In the genomic region with DNA sequence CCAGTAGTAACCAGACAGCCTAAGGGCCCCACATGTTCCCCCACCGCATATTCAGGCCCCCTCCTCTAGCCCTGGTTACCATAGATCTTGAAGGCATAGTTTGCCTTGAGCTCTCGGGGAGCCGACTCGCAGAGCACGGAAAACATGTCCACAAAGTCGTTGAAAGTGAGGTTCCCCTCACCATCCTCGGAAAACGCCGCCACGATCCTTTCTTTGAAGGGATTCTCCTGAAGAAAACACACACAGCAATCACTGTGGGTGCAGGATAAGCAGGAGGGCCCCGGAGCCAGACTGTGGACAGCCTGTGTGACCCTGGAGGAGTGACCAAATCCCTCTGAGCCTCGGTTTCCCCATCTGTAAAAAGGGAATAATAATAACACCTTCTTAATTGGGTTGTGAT, we compare ENCODE assay signal across 19 cellular contexts. TPM values are rescaled to one million over a fixed set of nuclear protein-coding genes. Genes with fewer than 3 reads are reported as not detected.
DNase-seq lines count a peak whose midpoint lies in the region; ATAC-seq, FAIRE-seq and TF ChIP-seq lines count a peak whose summit lies in the region.
"Had no signal": no experiment of that assay in that cellular context is flagged by ENCODE, and none has a peak within 500 bp of the region (broad histone marks: within the 10 kb centered on the region; RNA-seq: fewer than 3 reads in every experiment).

No MANE protein-coding gene starts in this region.

- in situ Hi-C loops in HepG2 (cut with HindIII; ENCODE audit: extremely low pct_ligation_motif_present, low pct_unique_long_range_greater_than_20kb) = loop anchor here (5.0 kb wide), 1 partner anchor 107 kb away; no protein-coding TSS in a partner anchor

- H3K9ac ChIP-seq in HepG2 (ENCODE audit: insufficient read depth, low read depth, low read length) = no peak overlapping the region
- H3K9ac ChIP-seq: BLaER1 had no signal

- no peak overlapping the region for H3K4me2 ChIP-seq in HepG2 (ENCODE audit: low read depth, low read length)
- H3K4me2 ChIP-seq: BLaER1 had no signal

- POLR2A ChIA-PET in HepG2 (lab: Yijun Ruan, JAX) = no interaction called here

- intact Hi-C loops in right lobe of liver (cut with DNase I) = loop anchor here (5.0 to 10.0 kb wide), 2 partner anchors 114 to 147 kb away; no protein-coding TSS in a partner anchor
- intact Hi-C loops in HepG2 (cut with micrococcal nuclease; ENCODE audit: unreplicated experiment) = no loop called here
- intact Hi-C loops in dendritic cell treated with granulocyte-macrophage colony-stimulating factor and Interleukin-4, amounts not matched to agents 40 ng/mL and 50 ng/mL, for 4 days (cut with micrococcal nuclease) = loop anchor here (2.0 to 5.0 kb wide), 2 partner anchors 107 to 150 kb away; no protein-coding TSS in a partner anchor

- H3K4me3 ChIP-seq in right lobe of liver (no peak overlapping the region), HepG2 (replicated peaks in 1 of 3; ENCODE audit: insufficient read depth in 1 of 3, low read depth in 2 of 3, low read length in 3 of 3) (no peak overlapping the region)
- H3K4me3 ChIP-seq: BLaER1 had no signal

- peaks cover 38% of the 10 kb centered on the region for H3K4me1 Mint-ChIP-seq in dendritic cell treated with granulocyte-macrophage colony-stimulating factor and Interleukin-4, amounts not matched to agents 40 ng/mL and 50 ng/mL, for 4 days (ENCODE audit: low read depth)
- peaks cover 40% of the 10 kb centered on the region for H3K4me1 Mint-ChIP-seq in stimulated activated effector memory CD8-positive, alpha-beta T cell treated with anti-CD3 and anti-CD28 coated beads, Interleukin-12 subunit alpha, Interleukin-12 subunit beta, amount 100 ng/mL, for 72 hours
- H3K4me1 Mint-ChIP-seq in nephron progenitor cell = peaks cover 32% of the 10 kb centered on the region

- no peak for TF ChIP-seq CTCF in right lobe of liver (IDR thresholded peaks at IDR 0.05)
- TF ChIP-seq CTCF in HepG2 (CRISPR knock-in tag; IDR thresholded peaks at IDR 0.05) = no peak
- TF ChIP-seq CTCF in nephron progenitor cell (IDR thresholded peaks at IDR 0.05) = no peak

- H3K9me3 Mint-ChIP-seq in dendritic cell treated with granulocyte-macrophage colony-stimulating factor and Interleukin-4, amounts not matched to agents 40 ng/mL and 50 ng/mL, for 4 days = no peaks in the 10 kb centered on the region
- H3K9me3 Mint-ChIP-seq in stimulated activated effector memory CD8-positive, alpha-beta T cell treated with anti-CD3 and anti-CD28 coated beads, Interleukin-12 subunit alpha, Interleukin-12 subunit beta, amount 100 ng/mL, for 72 hours = no peaks in the 10 kb centered on the region
- H3K9me3 Mint-ChIP-seq in nephron progenitor cell = no peaks in the 10 kb centered on the region
- H3K9me3 Mint-ChIP-seq: CD14-positive monocyte; CD4-positive, alpha-beta memory T cell; HFFc6 had no signal

- no peak for TF ChIP-seq EP300 in HepG2 (IDR thresholded peaks at IDR 0.05; ENCODE audit: low read depth in 2 of 2, low read length in 2 of 2)
- no peak for TF ChIP-seq EP300 in HepG2 (CRISPR knock-in tag; IDR thresholded peaks at IDR 0.05; ENCODE audit: borderline replicate concordance)

- no peak overlapping the region for H3K4me3 Mint-ChIP-seq in dendritic cell treated with granulocyte-macrophage colony-stimulating factor and Interleukin-4, amounts not matched to agents 40 ng/mL and 50 ng/mL, for 4 days
- no peak overlapping the region for H3K4me3 Mint-ChIP-seq in stimulated activated effector memory CD8-positive, alpha-beta T cell treated with anti-CD3 and anti-CD28 coated beads, Interleukin-12 subunit alpha, Interleukin-12 subunit beta, amount 100 ng/mL, for 72 hours
- H3K4me3 Mint-ChIP-seq in nephron progenitor cell = no peak overlapping the region
- H3K4me3 Mint-ChIP-seq: CD14-positive monocyte; CD4-positive, alpha-beta memory T cell; HFFc6 had no signal

- TF ChIP-seq POLR2A in right lobe of liver (IDR thresholded peaks at IDR 0.05) (no peak), HepG2 (IDR thresholded peaks at IDR 0.05; ENCODE audit: insufficient read depth in 1 of 2, low read depth in 2 of 2, low read length in 2 of 2) (no peak)

- H3K36me3 ChIP-seq in right lobe of liver (no peaks in the 10 kb centered on the region), HepG2 (replicated peaks in 1 of 2; ENCODE audit: control insufficient read depth in 1 of 2, insufficient read depth in 2 of 2, low read length in 2 of 2) (no peaks in the 10 kb centered on the region)
- H3K36me3 ChIP-seq: BLaER1 had no signal

- H4K20me1 ChIP-seq in HepG2 (ENCODE audit: insufficient read depth, low read length) = no peaks in the 10 kb centered on the region
- H4K20me1 ChIP-seq: BLaER1 had no signal

- no peaks in the 10 kb centered on the region for H3K4me1 ChIP-seq in right lobe of liver
- peaks cover 25% of the 10 kb centered on the region for H3K4me1 ChIP-seq in HepG2 (ENCODE audit: insufficient read depth, low read length)

- H3K27ac ChIP-seq in right lobe of liver = no peak overlapping the region
- no peak overlapping the region for H3K27ac ChIP-seq in HepG2 (ENCODE audit: extremely low read length, insufficient read depth, low read length)
- H3K27ac ChIP-seq: BLaER1 had no signal

- CTCF ChIA-PET in HepG2 (lab: Yijun Ruan, JAX; ENCODE audit: low intra/inter-chr PET ratio, low total read pairs) = interaction anchor here (1.0 to 2.6 kb wide), 6 partner anchors 68 to 151 kb away, joined by 3 to 29 read pairs (median 13); no protein-coding TSS in a partner anchor

- H3K9me3 ChIP-seq in right lobe of liver (no peaks in the 10 kb centered on the region), HepG2 (ENCODE audit: low read length) (no peaks in the 10 kb centered on the region)
- H3K9me3 ChIP-seq: BLaER1 had no signal

- no peaks in the 10 kb centered on the region for H3K79me2 ChIP-seq in HepG2 (ENCODE audit: insufficient read depth, low read length)

- TF ChIP-seq RAD21 in HepG2 (CRISPR knock-in tag; IDR thresholded peaks at IDR 0.05) = no peak

- H3K36me3 Mint-ChIP-seq in dendritic cell treated with granulocyte-macrophage colony-stimulating factor and Interleukin-4, amounts not matched to agents 40 ng/mL and 50 ng/mL, for 4 days (ENCODE audit: low read depth) = no peaks in the 10 kb centered on the region
- peaks cover 6% of the 10 kb centered on the region for H3K36me3 Mint-ChIP-seq in stimulated activated effector memory CD8-positive, alpha-beta T cell treated with anti-CD3 and anti-CD28 coated beads, Interleukin-12 subunit alpha, Interleukin-12 subunit beta, amount 100 ng/mL, for 72 hours
- peaks cover 6% of the 10 kb centered on the region for H3K36me3 Mint-ChIP-seq in nephron progenitor cell (ENCODE audit: low read depth)
- H3K36me3 Mint-ChIP-seq: CD14-positive monocyte; CD4-positive, alpha-beta memory T cell had no signal

- peaks cover 2% of the 10 kb centered on the region for H3K27me3 Mint-ChIP-seq in dendritic cell treated with granulocyte-macrophage colony-stimulating factor and Interleukin-4, amounts not matched to agents 40 ng/mL and 50 ng/mL, for 4 days
- no peaks in the 10 kb centered on the region for H3K27me3 Mint-ChIP-seq in nephron progenitor cell (ENCODE audit: low read depth, poor library complexity)
- H3K27me3 Mint-ChIP-seq: CD4-positive, alpha-beta memory T cell had no signal

- peak in 2 of 3 donors; percentile 14 to 43 for DNase-seq in right lobe of liver
- DNase-seq in HepG2 (ENCODE audit: low spot score) = no peak
- DNase-seq in stimulated activated effector memory CD8-positive, alpha-beta T cell treated with anti-CD3 and anti-CD28 coated beads, Interleukin-12 subunit alpha, Interleukin-12 subunit beta, amount 100 ng/mL, for 72 hours (ENCODE audit: low spot score in 2 of 2) = no peak
- DNase-seq in cerebellum (ENCODE audit: low spot score) = no peak
- DNase-seq in nephron progenitor cell = no peak
- DNase-seq: 8988T; CD4-positive, alpha-beta memory T cell; DMS79 treated with DMSO at 0.1 percent for 48 hours; GF-D8; GOT3; H7; HFFc6 had no signal

- WGBS in right lobe of liver (ENCODE audit: insufficient coverage, low coverage, low lambda C conversion rate, missing lambda C conversion rate) = 13% methylated on average over 1 of the region's 12 CpGs
- WGBS in HepG2 (ENCODE audit: low lambda C conversion rate) = 54% methylated on average over 12 of the region's 12 CpGs

- H2AFZ ChIP-seq in HepG2 (ENCODE audit: low read length) = no peak overlapping the region

- peak overlapping the region; percentile 35 for H3K27ac Mint-ChIP-seq in dendritic cell treated with granulocyte-macrophage colony-stimulating factor and Interleukin-4, amounts not matched to agents 40 ng/mL and 50 ng/mL, for 4 days
- H3K27ac Mint-ChIP-seq in stimulated activated effector memory CD8-positive, alpha-beta T cell treated with anti-CD3 and anti-CD28 coated beads, Interleukin-12 subunit alpha, Interleukin-12 subunit beta, amount 100 ng/mL, for 72 hours = peak overlapping the region; percentile 74
- no peak overlapping the region for H3K27ac Mint-ChIP-seq in nephron progenitor cell
- H3K27ac Mint-ChIP-seq: CD14-positive monocyte, HFFc6 had no signal

- no peaks in the 10 kb centered on the region for H3K27me3 ChIP-seq in right lobe of liver
- no peaks in the 10 kb centered on the region for H3K27me3 ChIP-seq in HepG2 (ENCODE audit: control insufficient read depth in 1 of 2, insufficient read depth in 2 of 2, low read length in 2 of 2)
- H3K27me3 ChIP-seq: BLaER1 had no signal

- no peak for FAIRE-seq in HepG2 (lab: Jason Lieb, UNC)
- FAIRE-seq: HTR-8/SVneo had no signal

- BruUV-seq in HepG2 (replicated peaks; lab: Mats Ljungman, UMichigan) = no TSS peak

- ATAC-seq in right lobe of liver (no peak), HepG2 (no peak), GM19023 (IDR thresholded peaks at IDR 0.05; ENCODE audit: unreplicated experiment) (no peak)
- ATAC-seq in stimulated activated effector memory CD8-positive, alpha-beta T cell treated with anti-CD3 and anti-CD28 coated beads, Interleukin-12 subunit alpha, Interleukin-12 subunit beta, amount 100 ng/mL, for 72 hours = no peak

RNA-seq across cellular contexts. Expression of a gene that starts 16.8 kb away (rescaled TPM):
- total RNA-seq in right lobe of liver (not detected), HepG2 (2016; rRNA removed; fragmentation: Illumina TruSeq; extraction: Trizol) (not detected in 2 replicates), cerebellum (not detected)
- not detected in 2 replicates for total RNA-seq in HepG2 (2016; cell fraction: cytosol; rRNA removed; fragmentation: Illumina TruSeq; extraction: Trizol; ENCODE audit: low read depth)
- not detected in 2 replicates for total RNA-seq in HepG2 (2016; cell fraction: insoluble cytoplasmic fraction; rRNA removed; fragmentation: Illumina TruSeq; extraction: Trizol)
- not detected in 2 replicates for total RNA-seq in HepG2 (2016; cell fraction: membrane; rRNA removed; fragmentation: Illumina TruSeq; extraction: Trizol)
- total RNA-seq in HepG2 (2016; cell fraction: nucleus; rRNA removed; fragmentation: Illumina TruSeq; extraction: Trizol) = not detected in 2 replicates
- not detected in 2 replicates for polyA plus RNA-seq in HepG2 (2011; rRNA removed)
- not detected in 2 replicates for polyA plus RNA-seq in HepG2 (2011; cell fraction: cytosol; rRNA removed)
- not detected in 2 replicates for polyA plus RNA-seq in HepG2 (2011; cell fraction: nucleus; rRNA removed)
- 0.05 TPM in 1 of 2 replicates, not detected in the other for polyA plus RNA-seq in HepG2 (2012)
- polyA plus RNA-seq in HepG2 (2016; cell fraction: cytosol; fragmentation: Illumina TruSeq; extraction: Trizol; ENCODE audit: low read depth) = not detected in 2 replicates
- polyA plus RNA-seq in HepG2 (2016; cell fraction: insoluble cytoplasmic fraction; fragmentation: Illumina TruSeq; extraction: Trizol; ENCODE audit: low read depth) = not detected in 2 replicates
- polyA plus RNA-seq in HepG2 (2016; cell fraction: membrane; fragmentation: Illumina TruSeq; extraction: Trizol; ENCODE audit: low read depth) = not detected in 2 replicates
- polyA plus RNA-seq in HepG2 (2016; cell fraction: nucleus; fragmentation: Illumina TruSeq; extraction: Trizol; ENCODE audit: insufficient read depth, low read depth) = not detected in 2 replicates
- polyA minus RNA-seq in HepG2 (2011; rRNA and poly(A)+ RNA removed; ENCODE audit: low replicate concordance) = not detected in 2 replicates
- polyA minus RNA-seq in HepG2 (2011; cell fraction: cytosol; rRNA and poly(A)+ RNA removed) = not detected in 2 replicates
- polyA minus RNA-seq in HepG2 (2011; cell fraction: nucleus; rRNA and poly(A)+ RNA removed) = not detected in 2 replicates
- total RNA-seq: A673; CD4-positive, alpha-beta memory T cell; H7; HFFc6 had no signal
- polyA plus RNA-seq: AG04450; CD14-positive monocyte; CD4-positive, alpha-beta memory T cell had no signal

RNA-seq across cellular contexts. Expression of a gene that starts 22.1 kb away (rescaled TPM):
- total RNA-seq in right lobe of liver = 1 to 10 TPM in 2 of 6 experiments, under 1 TPM in 3, not detected in 1; 0.22 to 1.3 (median 0.74) TPM
- 1.5 and 1.8 TPM in 2 replicates for total RNA-seq in HepG2 (2016; rRNA removed; fragmentation: Illumina TruSeq; extraction: Trizol)
- total RNA-seq in HepG2 (2016; cell fraction: cytosol; rRNA removed; fragmentation: Illumina TruSeq; extraction: Trizol; ENCODE audit: low read depth) = 6.0 and 7.3 TPM in 2 replicates
- 1.6 and 2.2 TPM in 2 replicates for total RNA-seq in HepG2 (2016; cell fraction: insoluble cytoplasmic fraction; rRNA removed; fragmentation: Illumina TruSeq; extraction: Trizol)
- 6.9 and 9.0 TPM in 2 replicates for total RNA-seq in HepG2 (2016; cell fraction: membrane; rRNA removed; fragmentation: Illumina TruSeq; extraction: Trizol)
- total RNA-seq in HepG2 (2016; cell fraction: nucleus; rRNA removed; fragmentation: Illumina TruSeq; extraction: Trizol) = 0.63 and 0.84 TPM in 2 replicates
- 1.4 and 4.5 TPM in 2 replicates for polyA plus RNA-seq in HepG2 (2011; rRNA removed)
- 1.5 and 2.4 TPM in 2 replicates for polyA plus RNA-seq in HepG2 (2011; cell fraction: cytosol; rRNA removed)
- 0.19 and 0.87 TPM in 2 replicates for polyA plus RNA-seq in HepG2 (2011; cell fraction: nucleus; rRNA removed)
- 2.2 and 3.7 TPM in 2 replicates for polyA plus RNA-seq in HepG2 (2012)
- polyA plus RNA-seq in HepG2 (2016; cell fraction: cytosol; fragmentation: Illumina TruSeq; extraction: Trizol; ENCODE audit: low read depth) = 13.6 and 14.5 TPM in 2 replicates
- 3.1 and 4.0 TPM in 2 replicates for polyA plus RNA-seq in HepG2 (2016; cell fraction: insoluble cytoplasmic fraction; fragmentation: Illumina TruSeq; extraction: Trizol; ENCODE audit: low read depth)
- 13.2 TPM in 2 replicates for polyA plus RNA-seq in HepG2 (2016; cell fraction: membrane; fragmentation: Illumina TruSeq; extraction: Trizol; ENCODE audit: low read depth)
- 2.5 and 2.6 TPM in 2 replicates for polyA plus RNA-seq in HepG2 (2016; cell fraction: nucleus; fragmentation: Illumina TruSeq; extraction: Trizol; ENCODE audit: insufficient read depth, low read depth)
- 1.3 and 2.2 TPM in 2 replicates for polyA minus RNA-seq in HepG2 (2011; rRNA and poly(A)+ RNA removed; ENCODE audit: low replicate concordance)
- polyA minus RNA-seq in HepG2 (2011; cell fraction: cytosol; rRNA and poly(A)+ RNA removed) = 1.8 TPM in 1 of 2 replicates, not detected in the other
- polyA minus RNA-seq in HepG2 (2011; cell fraction: nucleus; rRNA and poly(A)+ RNA removed) = 0.77 TPM in 1 of 2 replicates, not detected in the other
- total RNA-seq in cerebellum = 18.0 TPM

RNA-seq across cellular contexts. Expression of a gene that starts 31.6 kb away (rescaled TPM):
- 10 to 100 TPM; 23.7 to 81.4 (median 29.6) TPM for total RNA-seq in right lobe of liver
- 7.9 and 10.1 TPM in 2 replicates for total RNA-seq in HepG2 (2016; rRNA removed; fragmentation: Illumina TruSeq; extraction: Trizol)
- 4.1 and 5.1 TPM in 2 replicates for total RNA-seq in HepG2 (2016; cell fraction: cytosol; rRNA removed; fragmentation: Illumina TruSeq; extraction: Trizol; ENCODE audit: low read depth)
- total RNA-seq in HepG2 (2016; cell fraction: insoluble cytoplasmic fraction; rRNA removed; fragmentation: Illumina TruSeq; extraction: Trizol) = 7.4 and 10.4 TPM in 2 replicates
- total RNA-seq in HepG2 (2016; cell fraction: membrane; rRNA removed; fragmentation: Illumina TruSeq; extraction: Trizol) = 4.5 and 5.3 TPM in 2 replicates
- 12.1 and 12.6 TPM in 2 replicates for total RNA-seq in HepG2 (2016; cell fraction: nucleus; rRNA removed; fragmentation: Illumina TruSeq; extraction: Trizol)
- polyA plus RNA-seq in HepG2 (2011; rRNA removed) = 14.4 and 18.8 TPM in 2 replicates
- 8.9 and 11.2 TPM in 2 replicates for polyA plus RNA-seq in HepG2 (2011; cell fraction: cytosol; rRNA removed)
- polyA plus RNA-seq in HepG2 (2011; cell fraction: nucleus; rRNA removed) = 36.0 and 41.0 TPM in 2 replicates
- 7.6 and 13.3 TPM in 2 replicates for polyA plus RNA-seq in HepG2 (2012)
- 0.70 and 0.78 TPM in 2 replicates for polyA plus RNA-seq in HepG2 (2016; cell fraction: cytosol; fragmentation: Illumina TruSeq; extraction: Trizol; ENCODE audit: low read depth)
- polyA plus RNA-seq in HepG2 (2016; cell fraction: insoluble cytoplasmic fraction; fragmentation: Illumina TruSeq; extraction: Trizol; ENCODE audit: low read depth) = 5.9 and 9.0 TPM in 2 replicates
- 1.7 and 1.9 TPM in 2 replicates for polyA plus RNA-seq in HepG2 (2016; cell fraction: membrane; fragmentation: Illumina TruSeq; extraction: Trizol; ENCODE audit: low read depth)
- polyA plus RNA-seq in HepG2 (2016; cell fraction: nucleus; fragmentation: Illumina TruSeq; extraction: Trizol; ENCODE audit: insufficient read depth, low read depth) = 16.5 and 18.2 TPM in 2 replicates
- 27.1 and 31.4 TPM in 2 replicates for polyA minus RNA-seq in HepG2 (2011; rRNA and poly(A)+ RNA removed; ENCODE audit: low replicate concordance)
- 8.7 and 10.4 TPM in 2 replicates for polyA minus RNA-seq in HepG2 (2011; cell fraction: cytosol; rRNA and poly(A)+ RNA removed)
- polyA minus RNA-seq in HepG2 (2011; cell fraction: nucleus; rRNA and poly(A)+ RNA removed) = 28.2 and 32.3 TPM in 2 replicates
- total RNA-seq in cerebellum = 18.3 TPM

RNA-seq across cellular contexts. Expression of a gene that starts 40.0 kb away (rescaled TPM):
- 10 to 100 TPM; 22.0 to 46.5 (median 34.6) TPM for total RNA-seq in right lobe of liver
- total RNA-seq in HepG2 (2016; rRNA removed; fragmentation: Illumina TruSeq; extraction: Trizol) = 50.7 and 130 TPM in 2 replicates
- total RNA-seq in HepG2 (2016; cell fraction: cytosol; rRNA removed; fragmentation: Illumina TruSeq; extraction: Trizol; ENCODE audit: low read depth) = 6.5 and 9.4 TPM in 2 replicates
- 50.0 and 88.2 TPM in 2 replicates for total RNA-seq in HepG2 (2016; cell fraction: insoluble cytoplasmic fraction; rRNA removed; fragmentation: Illumina TruSeq; extraction: Trizol)
- total RNA-seq in HepG2 (2016; cell fraction: membrane; rRNA removed; fragmentation: Illumina TruSeq; extraction: Trizol) = 14.4 and 16.1 TPM in 2 replicates
- 30.4 and 30.8 TPM in 2 replicates for total RNA-seq in HepG2 (2016; cell fraction: nucleus; rRNA removed; fragmentation: Illumina TruSeq; extraction: Trizol)
- 34.2 and 40.7 TPM in 2 replicates for polyA plus RNA-seq in HepG2 (2011; rRNA removed)
- 25.1 and 40.0 TPM in 2 replicates for polyA plus RNA-seq in HepG2 (2011; cell fraction: cytosol; rRNA removed)
- polyA plus RNA-seq in HepG2 (2011; cell fraction: nucleus; rRNA removed) = 22.1 and 25.9 TPM in 2 replicates
- 43.6 and 58.5 TPM in 2 replicates for polyA plus RNA-seq in HepG2 (2012)
- 5.2 and 7.2 TPM in 2 replicates for polyA plus RNA-seq in HepG2 (2016; cell fraction: cytosol; fragmentation: Illumina TruSeq; extraction: Trizol; ENCODE audit: low read depth)
- polyA plus RNA-seq in HepG2 (2016; cell fraction: insoluble cytoplasmic fraction; fragmentation: Illumina TruSeq; extraction: Trizol; ENCODE audit: low read depth) = 87.0 and 90.5 TPM in 2 replicates
- 13.0 and 13.1 TPM in 2 replicates for polyA plus RNA-seq in HepG2 (2016; cell fraction: membrane; fragmentation: Illumina TruSeq; extraction: Trizol; ENCODE audit: low read depth)
- 42.0 and 56.1 TPM in 2 replicates for polyA plus RNA-seq in HepG2 (2016; cell fraction: nucleus; fragmentation: Illumina TruSeq; extraction: Trizol; ENCODE audit: insufficient read depth, low read depth)
- polyA minus RNA-seq in HepG2 (2011; rRNA and poly(A)+ RNA removed; ENCODE audit: low replicate concordance) = 25.1 and 123 TPM in 2 replicates
- polyA minus RNA-seq in HepG2 (2011; cell fraction: cytosol; rRNA and poly(A)+ RNA removed) = 28.9 and 36.8 TPM in 2 replicates
- polyA minus RNA-seq in HepG2 (2011; cell fraction: nucleus; rRNA and poly(A)+ RNA removed) = 20.3 and 30.1 TPM in 2 replicates
- total RNA-seq in cerebellum = 40.6 TPM

Comparison
In these comparisons a context has a peak if more than half of its experiments do, and no peak if none do; other contexts are left out.
1. DNase-seq: peak in right lobe of liver (2 of 3); none in HepG2 (single experiment), stimulated activated effector memory CD8-positive, alpha-beta T cell treated with anti-CD3 and anti-CD28 coated beads, Interleukin-12 subunit alpha, Interleukin-12 subunit beta, amount 100 ng/mL, for 72 hours (0 of 2), cerebellum (single experiment) and nephron progenitor cell (single experiment).